8 cellular contexts compared by ENCODE assay signal in genomic region chr19:13098291-13099072, GRCh38. TPM values are rescaled to one million over a fixed set of nuclear protein-coding genes. Genes with fewer than 3 reads are reported as not detected.
DNase-seq lines count a peak whose midpoint lies in the region; ATAC-seq, FAIRE-seq and TF ChIP-seq lines count a peak whose summit lies in the region.

No MANE protein-coding gene starts in this region.

- ATAC-seq in lower lobe of right lung = peak in 1 of 2 donors; percentile 19
- no peak for ATAC-seq in GM18502 (IDR thresholded peaks at IDR 0.05; ENCODE audit: poor library complexity, unreplicated experiment)

- peak overlapping the region; percentile 78 for H3K27ac ChIP-seq in CD4-positive, alpha-beta memory T cell (ENCODE audit: low read depth, low read length)
- H3K27ac ChIP-seq in lower lobe of right lung (peak overlapping the region; percentile 96), uterus (peak overlapping the region; percentile 87 to 93)

- CTCF ChIA-PET in CD4-positive, alpha-beta memory T cell (lab: Charles Lee; ENCODE audit: partially characterized antibody) = no interaction called here

- peak overlapping the region; percentile 58 to 70 for H3K4me3 ChIP-seq in CD4-positive, alpha-beta memory T cell (ENCODE audit: low read length in 2 of 2)
- H3K4me3 ChIP-seq in bronchial epithelial cell (ENCODE audit: low read depth, low read length) = peak overlapping the region; percentile 26
- H3K4me3 ChIP-seq in lower lobe of right lung = peak overlapping the region; percentile 57
- peak overlapping the region; percentile 36 to 40 for H3K4me3 ChIP-seq in uterus

- intact Hi-C loops in CD4-positive, alpha-beta memory T cell (cut with micrococcal nuclease) = loop anchor here (1.0 to 5.0 kb wide), 3 partner anchors 18 to 211 kb away; partner anchors contain the start of genes IER2, KLF1, STX10 and TRMT1
- intact Hi-C loops in lower lobe of right lung (cut with DNase I) = no loop called here
- intact Hi-C loops in uterus (cut with DNase I; ENCODE audit: low total_unique reads) = no loop called here

- peak overlapping the region; percentile 72 to 95 (median 88) for H3K27ac Mint-ChIP-seq in CD4-positive, alpha-beta memory T cell

- peak overlapping the region; percentile 84 to 92 (median 87) for H3K4me3 Mint-ChIP-seq in CD4-positive, alpha-beta memory T cell

- DNase-seq in CD4-positive, alpha-beta memory T cell = peak; percentile 46 to 68 (median 48)
- DNase-seq in NCI-H748 (lab: John Stamatoyannopoulos, UW; ENCODE audit: unreplicated experiment) (peak; percentile 31), bronchial epithelial cell (ENCODE audit: low read depth) (peak; percentile 16), lower lobe of right lung (peak; percentile 70), uterus (peak; percentile 55 to 65), NCI-H1092 (lab: John Stamatoyannopoulos, UW) (no peak), NAMALWA (ENCODE audit: low spot score) (no peak)

- peaks cover 85% of the 10 kb centered on the region for H3K4me1 ChIP-seq in CD4-positive, alpha-beta memory T cell (ENCODE audit: insufficient read depth, low read length)
- peaks cover 91% of the 10 kb centered on the region for H3K4me1 ChIP-seq in lower lobe of right lung
- peaks cover 5 to 37% of the 10 kb centered on the region in 2 donors for H3K4me1 ChIP-seq in uterus

- no peaks in the 10 kb centered on the region for H3K36me3 ChIP-seq in CD4-positive, alpha-beta memory T cell (ENCODE audit: insufficient read depth, low read length)
- H3K36me3 ChIP-seq in bronchial epithelial cell (ENCODE audit: control insufficient read depth, insufficient read depth, low read length) = no peaks in the 10 kb centered on the region
- peaks cover 22% of the 10 kb centered on the region for H3K36me3 ChIP-seq in lower lobe of right lung
- H3K36me3 ChIP-seq in uterus = no peaks in the 10 kb centered on the region

- peaks cover 15% of the 10 kb centered on the region for H3K27me3 ChIP-seq in CD4-positive, alpha-beta memory T cell (ENCODE audit: insufficient read depth, low read length)
- no peaks in the 10 kb centered on the region for H3K27me3 ChIP-seq in bronchial epithelial cell (ENCODE audit: control insufficient read depth, insufficient read depth, low read length)
- no peaks in the 10 kb centered on the region for H3K27me3 ChIP-seq in lower lobe of right lung (ENCODE audit: low read depth)
- no peaks in the 10 kb centered on the region for H3K27me3 ChIP-seq in uterus

- peaks cover 0 to 3% of the 10 kb centered on the region in 2 donors for H3K36me3 Mint-ChIP-seq in CD4-positive, alpha-beta memory T cell

- no peak for TF ChIP-seq POLR2A in uterus (IDR thresholded peaks at IDR 0.05)

- no peak for FAIRE-seq in bronchial epithelial cell (lab: Jason Lieb, UNC)

- POLR2A ChIA-PET in CD4-positive, alpha-beta memory T cell (lab: Charles Lee; ENCODE audit: partially characterized antibody) = interaction anchor here (0.7 to 3.6 kb wide), 7 partner anchors 13 to 213 kb away, joined by 3 to 51 read pairs (median 6); partner anchors contain the start of genes NACC1 and TRMT1

- H3K4me1 Mint-ChIP-seq in CD4-positive, alpha-beta memory T cell = peaks cover 29 to 80% (median 47%) of the 10 kb centered on the region in 4 donors

- peaks cover 0 to 2% (median 0%) of the 10 kb centered on the region in 8 donors for H3K9me3 Mint-ChIP-seq in CD4-positive, alpha-beta memory T cell

- TF ChIP-seq CTCF in bronchial epithelial cell (IDR thresholded peaks at IDR 0.05; ENCODE audit: insufficient read depth, low read length, severe bottlenecking) (no peak), lower lobe of right lung (IDR thresholded peaks at IDR 0.05) (no peak), uterus (IDR thresholded peaks at IDR 0.05) (no peak)

- peaks cover 5 to 10% of the 10 kb centered on the region in 2 donors for H3K27me3 Mint-ChIP-seq in CD4-positive, alpha-beta memory T cell

- H3K9me3 ChIP-seq in CD4-positive, alpha-beta memory T cell (ENCODE audit: control insufficient read depth in 1 of 2, low read length in 2 of 2) = no peaks in the 10 kb centered on the region
- H3K9me3 ChIP-seq in lower lobe of right lung = no peaks in the 10 kb centered on the region
- H3K9me3 ChIP-seq in uterus = no peaks in the 10 kb centered on the region

RNA-seq across cellular contexts. Expression of gene LYL1, which starts 4.2 kb away (rescaled TPM):
- 10 to 100 TPM; 16.1 to 16.9 TPM for total RNA-seq in CD4-positive, alpha-beta memory T cell
- 1 to 10 TPM; 2.3 to 9.4 TPM for polyA plus RNA-seq in CD4-positive, alpha-beta memory T cell
- total RNA-seq in bronchial epithelial cell (0.51 and 1.3 TPM in 2 replicates), lower lobe of right lung (27.2 TPM), uterus (10 to 100 TPM in 3 of 4 donors, 1 to 10 TPM in 1; 2.6 to 15.5 (median 11.1) TPM)

RNA-seq across cellular contexts. Expression of gene TRMT1, which starts 18.1 kb away (rescaled TPM):
- total RNA-seq in CD4-positive, alpha-beta memory T cell = 10 to 100 TPM; 70.6 to 78.4 TPM
- 10 to 100 TPM; 18.0 to 24.9 TPM for polyA plus RNA-seq in CD4-positive, alpha-beta memory T cell
- total RNA-seq in bronchial epithelial cell = 28.0 and 40.5 TPM in 2 replicates
- total RNA-seq in lower lobe of right lung = 29.3 TPM
- 10 to 100 TPM; 23.2 to 99.4 (median 33.6) TPM for total RNA-seq in uterus

RNA-seq across cellular contexts. Expression of gene NACC1, which starts 19.6 kb away (rescaled TPM):
- 10 to 100 TPM; 25.8 to 34.1 TPM for total RNA-seq in CD4-positive, alpha-beta memory T cell
- polyA plus RNA-seq in CD4-positive, alpha-beta memory T cell = 1 to 10 TPM in 1 of 2 donors, under 1 TPM in 1; 0.15 to 1.8 TPM
- total RNA-seq in bronchial epithelial cell (20.3 and 46.6 TPM in 2 replicates), lower lobe of right lung (35.2 TPM), uterus (10 to 100 TPM; 13.4 to 28.1 (median 15.8) TPM)

RNA-seq across cellular contexts. Expression of gene STX10, which starts 51.7 kb away (rescaled TPM):
- 10 to 100 TPM; 63.7 to 64.0 TPM for total RNA-seq in CD4-positive, alpha-beta memory T cell
- 10 to 100 TPM; 57.9 to 64.2 TPM for polyA plus RNA-seq in CD4-positive, alpha-beta memory T cell
- 68.4 and 75.3 TPM in 2 replicates for total RNA-seq in bronchial epithelial cell
- 82.7 TPM for total RNA-seq in lower lobe of right lung
- total RNA-seq in uterus = 10 to 100 TPM; 42.2 to 72.1 (median 44.8) TPM

RNA-seq across cellular contexts. Expression of gene IER2, which starts 51.7 kb away (rescaled TPM):
- 100 to 1,000 TPM; 148 to 153 TPM for total RNA-seq in CD4-positive, alpha-beta memory T cell
- 100 to 1,000 TPM; 201 to 446 TPM for polyA plus RNA-seq in CD4-positive, alpha-beta memory T cell
- 32.1 and 35.2 TPM in 2 replicates for total RNA-seq in bronchial epithelial cell
- total RNA-seq in lower lobe of right lung = 80.2 TPM
- total RNA-seq in uterus = 100 to 1,000 TPM in 1 of 4 donors, 10 to 100 TPM in 3; 15.1 to 108 (median 66.7) TPM

Comparison
In these comparisons a context has a peak if more than half of its experiments do, and no peak if none do; other contexts are left out.
1. DNase-seq: peak in CD4-positive, alpha-beta memory T cell (5 of 5), NCI-H748 (single experiment), bronchial epithelial cell (single experiment), lower lobe of right lung (single experiment) and uterus (2 of 2); none in NCI-H1092 (single experiment) and NAMALWA (single experiment).
2. Peak in every context shown above with its lines, with median percentiles within 50 percentile points of each other: H3K27ac ChIP-seq and H3K4me3 ChIP-seq.